2 cellular contexts compared by ENCODE assay signal in genomic region chr16:80775450-80775849, GRCh38.
TF ChIP-seq lines count a peak whose summit lies in the region.

No MANE protein-coding gene starts in this region.

TF ChIP-seq in HepG2, 621 proteins besides CTCF, POLR2A, EP300 and RAD21:
- TF ChIP-seq ATF7 (IDR thresholded peaks at IDR 0.05) (peak; percentile 91), ATF7 (CRISPR knock-in tag; IDR thresholded peaks at IDR 0.05) (no peak), AKAP8 (CRISPR knock-in tag; IDR thresholded peaks at IDR 0.05) (no peak)
TF ChIP-seq in HepG2: peak in this region for 1.

TF ChIP-seq in K562, 482 proteins besides CTCF, POLR2A, EP300 and RAD21:
- no peak for TF ChIP-seq MAZ (CRISPR knock-in tag; conservative IDR thresholded peaks at IDR 0.05 in 1 of 2, IDR thresholded peaks at IDR 0.05 in 1 of 2)
- no peak for TF ChIP-seq CBFA2T2 (conservative IDR thresholded peaks at IDR 0.05)
- TF ChIP-seq DIDO1 (tag; IDR thresholded peaks at IDR 0.05; ENCODE audit: low read depth) = no peak
- no peak for TF ChIP-seq ATF7 (IDR thresholded peaks at IDR 0.05)
- TF ChIP-seq ARID1B (IDR thresholded peaks at IDR 0.05) = no peak
- no peak for TF ChIP-seq ATF1 (CRISPR knock-in tag; IDR thresholded peaks at IDR 0.05)
- no peak for TF ChIP-seq ATF1 (tag; IDR thresholded peaks at IDR 0.05)
- TF ChIP-seq NR2C2 (CRISPR knock-in tag; IDR thresholded peaks at IDR 0.05) = no peak
- TF ChIP-seq NR2C2 (tag; IDR thresholded peaks at IDR 0.05) = no peak
- no peak for TF ChIP-seq OTX1 (CRISPR knock-in tag; IDR thresholded peaks at IDR 0.05)
- TF ChIP-seq HMBOX1 (IDR thresholded peaks at IDR 0.05) = no peak
- no peak for TF ChIP-seq CEBPZ (IDR thresholded peaks at IDR 0.05; ENCODE audit: borderline replicate concordance, low read depth, low read length)
- no peak for TF ChIP-seq RUNX1 (IDR thresholded peaks at IDR 0.05; ENCODE audit: low read depth)
- TF ChIP-seq JUND (IDR thresholded peaks at IDR 0.05; ENCODE audit: borderline replicate concordance, low read depth, low read length) = no peak
- no peak for TF ChIP-seq JUND (tag; IDR thresholded peaks at IDR 0.05; ENCODE audit: borderline replicate concordance, low read depth, low read length)
- TF ChIP-seq RBM17 (IDR thresholded peaks at IDR 0.05; ENCODE audit: borderline replicate concordance, low read depth, low read length) = no peak
- TF ChIP-seq RERE (CRISPR knock-in tag; IDR thresholded peaks at IDR 0.05; ENCODE audit: borderline replicate concordance) = no peak
